Comparison of ENCODE assay signal across 10 cellular contexts in genomic region chr6:32982084-32982701, GRCh38. TPM values are rescaled to one million over a fixed set of nuclear protein-coding genes. Genes with fewer than 3 reads are reported as not detected.
A peak's percentile ranks its signal among the peaks of the same experiment; 100 is the strongest.
DNase-seq lines count a peak whose midpoint lies in the region; ATAC-seq, FAIRE-seq and TF ChIP-seq lines count a peak whose summit lies in the region.
"Had no signal": no experiment of that assay in that cellular context is flagged by ENCODE, and none has a peak within 500 bp of the region (broad histone marks: within the 10 kb centered on the region; RNA-seq: fewer than 3 reads in every experiment).

No MANE protein-coding gene starts in this region.

- DNase-seq in activated CD4-positive, alpha-beta memory T cell treated with anti-CD3 and anti-CD28 coated beads, Interleukin-2, amount 10 ng/mL, durations not matched to agents 7 days and 5 days = no peak
- DNase-seq in activated CD4-positive, alpha-beta memory T cell treated with anti-CD3 and anti-CD28 coated beads for 36 hours = no peak
- peak; percentile 65 for DNase-seq in NCI-H2196 (lab: John Stamatoyannopoulos, UW; ENCODE audit: unreplicated experiment)
- no peak for DNase-seq in astrocyte (ENCODE audit: low read depth)
- DNase-seq in effector memory CD4-positive, alpha-beta T cell = no peak
- DNase-seq: activated effector memory CD4-positive, alpha-beta T cell treated with Interleukin-2 at 50 U/mL for 16 hours; C1 segment of cervical spinal cord had no signal

- intact Hi-C loops in activated CD4-positive, alpha-beta memory T cell treated with anti-CD3 and anti-CD28 coated beads for 36 hours (cut with micrococcal nuclease) = no loop called here

- H3K79me2 ChIP-seq in astrocyte (ENCODE audit: insufficient read depth, low read length) = peaks cover 37% of the 10 kb centered on the region

- POLR2A ChIA-PET in activated CD4-positive, alpha-beta memory T cell treated with anti-CD3 and anti-CD28 coated beads, Interleukin-2, amount 10 ng/mL, durations not matched to agents 7 days and 5 days (lab: Charles Lee) = interaction anchor here (0.6 to 12.4 kb wide), 5 partner anchors 11 to 336 kb away, joined by 3 to 315 read pairs (median 4); partner anchors contain the start of gene BRD2
- POLR2A ChIA-PET in activated CD4-positive, alpha-beta memory T cell treated with anti-CD3 and anti-CD28 coated beads for 36 hours (lab: Charles Lee) = interaction anchor here (6.7 kb wide), 1 partner anchor 11 kb away, joined by 125 read pairs; the partner anchor contains the start of gene BRD2

- H3K4me1 Mint-ChIP-seq in activated CD4-positive, alpha-beta memory T cell treated with anti-CD3 and anti-CD28 coated beads, Interleukin-2, amount 10 ng/mL, durations not matched to agents 7 days and 5 days = peaks cover 54% of the 10 kb centered on the region
- peaks cover 34% of the 10 kb centered on the region for H3K4me1 Mint-ChIP-seq in activated CD4-positive, alpha-beta memory T cell treated with anti-CD3 and anti-CD28 coated beads for 36 hours (ENCODE audit: low read depth)
- H3K4me1 Mint-ChIP-seq in astrocyte (ENCODE audit: low read depth, unreplicated experiment) = peaks cover 36% of the 10 kb centered on the region

- peaks cover under 1% of the 10 kb centered on the region for H3K27me3 ChIP-seq in astrocyte (ENCODE audit: insufficient read depth, low read length)
- H3K27me3 ChIP-seq in skeletal muscle tissue (ENCODE audit: control insufficient read depth in 3 of 3, insufficient read depth in 3 of 3, low read length in 3 of 3) = no peaks in the 10 kb centered on the region
- no peaks in the 10 kb centered on the region for H3K27me3 ChIP-seq in effector memory CD4-positive, alpha-beta T cell (replicated peaks; ENCODE audit: control insufficient read depth, insufficient read depth, low read length, poor library complexity, severe bottlenecking)

- no peak for FAIRE-seq in astrocyte (lab: Jason Lieb, UNC)

- H3K27ac ChIP-seq in astrocyte (ENCODE audit: low read depth, low read length) (no peak overlapping the region), skeletal muscle tissue (ENCODE audit: low read depth, low read length) (peak overlapping the region; percentile 21)
- H3K27ac ChIP-seq in effector memory CD4-positive, alpha-beta T cell (ENCODE audit: insufficient read depth, low read length, poor library complexity, severe bottlenecking) = no peak overlapping the region

- no peak overlapping the region for H3K4me2 ChIP-seq in astrocyte (ENCODE audit: low read length)

- peak overlapping the region; percentile 5 for H3K27ac Mint-ChIP-seq in activated CD4-positive, alpha-beta memory T cell treated with anti-CD3 and anti-CD28 coated beads, Interleukin-2, amount 10 ng/mL, durations not matched to agents 7 days and 5 days
- no peak overlapping the region for H3K27ac Mint-ChIP-seq in activated CD4-positive, alpha-beta memory T cell treated with anti-CD3 and anti-CD28 coated beads for 36 hours
- H3K27ac Mint-ChIP-seq in astrocyte (ENCODE audit: unreplicated experiment) = peak overlapping the region; percentile 63

- no peak for TF ChIP-seq CTCF in astrocyte (IDR thresholded peaks at IDR 0.05; ENCODE audit: insufficient read depth, low read depth, low read length)

- CTCF ChIA-PET in activated CD4-positive, alpha-beta memory T cell treated with anti-CD3 and anti-CD28 coated beads, Interleukin-2, amount 10 ng/mL, durations not matched to agents 7 days and 5 days (lab: Charles Lee) = interaction anchor here (0.7 to 3.7 kb wide), 7 partner anchors 8 to 144 kb away, joined by 3 to 81 read pairs (median 4); partner anchors contain the start of genes HLA-DMA and TAP2
- CTCF ChIA-PET in activated CD4-positive, alpha-beta memory T cell treated with anti-CD3 and anti-CD28 coated beads for 36 hours (lab: Charles Lee) = interaction anchor here (0.9 to 11.6 kb wide), 5 partner anchors 13 to 144 kb away, joined by 3 to 384 read pairs (median 108); partner anchors contain the start of genes BRD2, HLA-DMB and TAP2

- no peak overlapping the region for H2AFZ ChIP-seq in astrocyte (ENCODE audit: low read depth, low read length)

- H3K4me3 ChIP-seq in astrocyte (ENCODE audit: insufficient read depth, low read depth, low read length) (no peak overlapping the region), skeletal muscle tissue (ENCODE audit: low read length in 3 of 3) (no peak overlapping the region)
- no peak overlapping the region for H3K4me3 ChIP-seq in effector memory CD4-positive, alpha-beta T cell (ENCODE audit: insufficient read depth, low read depth, low read length, poor library complexity, severe bottlenecking)

- H3K4me3 Mint-ChIP-seq in activated CD4-positive, alpha-beta memory T cell treated with anti-CD3 and anti-CD28 coated beads, Interleukin-2, amount 10 ng/mL, durations not matched to agents 7 days and 5 days = no peak overlapping the region
- H3K4me3 Mint-ChIP-seq in activated CD4-positive, alpha-beta memory T cell treated with anti-CD3 and anti-CD28 coated beads for 36 hours = no peak overlapping the region
- no peak overlapping the region for H3K4me3 Mint-ChIP-seq in astrocyte (ENCODE audit: unreplicated experiment)

- H3K9me3 ChIP-seq in astrocyte (ENCODE audit: insufficient read depth, low read depth, low read length) (no peaks in the 10 kb centered on the region), skeletal muscle tissue (ENCODE audit: control insufficient read depth in 3 of 3, low read length in 3 of 3) (no peaks in the 10 kb centered on the region)
- no peaks in the 10 kb centered on the region for H3K9me3 ChIP-seq in effector memory CD4-positive, alpha-beta T cell (ENCODE audit: control insufficient read depth, low read length)

- no peaks in the 10 kb centered on the region for H3K27me3 Mint-ChIP-seq in activated CD4-positive, alpha-beta memory T cell treated with anti-CD3 and anti-CD28 coated beads, Interleukin-2, amount 10 ng/mL, durations not matched to agents 7 days and 5 days
- no peaks in the 10 kb centered on the region for H3K27me3 Mint-ChIP-seq in activated CD4-positive, alpha-beta memory T cell treated with anti-CD3 and anti-CD28 coated beads for 36 hours
- H3K27me3 Mint-ChIP-seq in astrocyte (ENCODE audit: low read depth, unreplicated experiment) = no peaks in the 10 kb centered on the region

- peaks cover 57% of the 10 kb centered on the region for H3K36me3 ChIP-seq in astrocyte (ENCODE audit: insufficient read depth, low read length)
- H3K36me3 ChIP-seq in skeletal muscle tissue (ENCODE audit: control insufficient read depth in 3 of 3, insufficient read depth in 3 of 3, low read length in 3 of 3) = peaks cover 39 to 43% (median 42%) of the 10 kb centered on the region in 3 donors
- peaks cover 45% of the 10 kb centered on the region for H3K36me3 ChIP-seq in effector memory CD4-positive, alpha-beta T cell (ENCODE audit: control insufficient read depth, insufficient read depth, low read length)

- H3K4me1 ChIP-seq in astrocyte (ENCODE audit: insufficient read depth, low read length) (peaks cover 8% of the 10 kb centered on the region), skeletal muscle tissue (ENCODE audit: control insufficient read depth in 3 of 3, insufficient read depth in 3 of 3, low read length in 3 of 3) (peaks cover 7 to 33% (median 10%) of the 10 kb centered on the region in 3 donors)
- H3K4me1 ChIP-seq in effector memory CD4-positive, alpha-beta T cell (ENCODE audit: control insufficient read depth, insufficient read depth, low read length, poor library complexity, severe bottlenecking) = no peaks in the 10 kb centered on the region

- H4K20me1 ChIP-seq in astrocyte (ENCODE audit: insufficient read depth, low read length) = peaks cover 75% of the 10 kb centered on the region

- H3K36me3 Mint-ChIP-seq in activated CD4-positive, alpha-beta memory T cell treated with anti-CD3 and anti-CD28 coated beads, Interleukin-2, amount 10 ng/mL, durations not matched to agents 7 days and 5 days (ENCODE audit: low read depth) = peaks cover 57% of the 10 kb centered on the region
- H3K36me3 Mint-ChIP-seq in activated CD4-positive, alpha-beta memory T cell treated with anti-CD3 and anti-CD28 coated beads for 36 hours = peaks cover 42% of the 10 kb centered on the region
- H3K36me3 Mint-ChIP-seq in astrocyte (ENCODE audit: low read depth, unreplicated experiment) = peaks cover 26% of the 10 kb centered on the region

- H3K9ac ChIP-seq in astrocyte (ENCODE audit: low read length) (no peak overlapping the region), skeletal muscle tissue (ENCODE audit: low read depth in 1 of 3, low read length in 3 of 3) (no peak overlapping the region)

- no peaks in the 10 kb centered on the region for H3K9me3 Mint-ChIP-seq in activated CD4-positive, alpha-beta memory T cell treated with anti-CD3 and anti-CD28 coated beads, Interleukin-2, amount 10 ng/mL, durations not matched to agents 7 days and 5 days
- H3K9me3 Mint-ChIP-seq in activated CD4-positive, alpha-beta memory T cell treated with anti-CD3 and anti-CD28 coated beads for 36 hours = no peaks in the 10 kb centered on the region
- H3K9me3 Mint-ChIP-seq in astrocyte (ENCODE audit: unreplicated experiment) = no peaks in the 10 kb centered on the region

- no peak for ATAC-seq in GM21515 (IDR thresholded peaks at IDR 0.05; ENCODE audit: unreplicated experiment)
- no peak for ATAC-seq in HG03439 (IDR thresholded peaks at IDR 0.05; ENCODE audit: unreplicated experiment)

RNA-seq across cellular contexts. Expression of gene BRD2, which starts 13.8 kb away (rescaled TPM):
- total RNA-seq in activated CD4-positive, alpha-beta memory T cell treated with anti-CD3 and anti-CD28 coated beads, Interleukin-2, amount 10 ng/mL, durations not matched to agents 7 days and 5 days = 100 to 1,000 TPM; 290 to 297 TPM
- total RNA-seq in activated CD4-positive, alpha-beta memory T cell treated with anti-CD3 and anti-CD28 coated beads for 36 hours = 100 to 1,000 TPM; 168 to 190 TPM
- total RNA-seq in astrocyte (213 and 234 TPM in 2 replicates), skeletal muscle tissue (36.5 TPM)

RNA-seq across cellular contexts. Expression of gene HLA-DOA, which starts 27.2 kb away (rescaled TPM):
- total RNA-seq in activated CD4-positive, alpha-beta memory T cell treated with anti-CD3 and anti-CD28 coated beads, Interleukin-2, amount 10 ng/mL, durations not matched to agents 7 days and 5 days = 1 to 10 TPM; 3.4 to 4.1 TPM
- under 1 TPM; 0.53 to 0.55 TPM for total RNA-seq in activated CD4-positive, alpha-beta memory T cell treated with anti-CD3 and anti-CD28 coated beads for 36 hours
- total RNA-seq in astrocyte (0.48 and 0.89 TPM in 2 replicates), skeletal muscle tissue (1.0 TPM)

RNA-seq across cellular contexts. Expression of gene HLA-DMA, which starts 29.3 kb away (rescaled TPM):
- 10 to 100 TPM; 54.0 to 54.3 TPM for total RNA-seq in activated CD4-positive, alpha-beta memory T cell treated with anti-CD3 and anti-CD28 coated beads, Interleukin-2, amount 10 ng/mL, durations not matched to agents 7 days and 5 days
- 10 to 100 TPM in 1 of 2 experiments, 1 to 10 TPM in 1; 9.6 to 10.2 TPM for total RNA-seq in activated CD4-positive, alpha-beta memory T cell treated with anti-CD3 and anti-CD28 coated beads for 36 hours
- total RNA-seq in astrocyte (5.2 and 8.1 TPM in 2 replicates), skeletal muscle tissue (6.3 TPM)

RNA-seq across cellular contexts. Expression of gene HLA-DMB, which starts 41.4 kb away (rescaled TPM):
- total RNA-seq in activated CD4-positive, alpha-beta memory T cell treated with anti-CD3 and anti-CD28 coated beads, Interleukin-2, amount 10 ng/mL, durations not matched to agents 7 days and 5 days = 10 to 100 TPM; 19.1 to 20.0 TPM
- 1 to 10 TPM; 1.6 to 1.9 TPM for total RNA-seq in activated CD4-positive, alpha-beta memory T cell treated with anti-CD3 and anti-CD28 coated beads for 36 hours
- 0.11 and 0.24 TPM in 2 replicates for total RNA-seq in astrocyte
- total RNA-seq in skeletal muscle tissue = 6.3 TPM
